ENCODE assay signal across 18 cellular contexts in the genomic region with DNA sequence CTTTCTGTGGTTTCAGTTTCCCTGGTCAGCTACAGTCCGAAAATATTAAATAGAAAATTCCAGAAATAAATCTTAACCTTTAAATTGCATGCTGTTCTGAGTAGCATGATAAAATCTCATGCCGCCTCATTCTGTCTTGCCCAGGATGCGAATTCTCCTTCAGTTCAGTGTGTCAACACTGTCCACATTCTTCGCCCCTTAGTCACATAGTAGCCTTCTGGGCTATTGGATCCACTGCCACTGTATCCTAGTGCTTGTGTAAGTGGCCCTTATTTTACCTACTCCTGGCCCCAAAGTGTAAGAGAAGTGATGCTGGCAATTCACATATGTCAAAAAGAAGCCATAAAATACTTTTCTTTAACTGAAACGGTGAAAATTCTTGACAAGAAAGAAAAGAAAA.
"Had no signal": no experiment of that assay in that cellular context is flagged by ENCODE, and none has a peak within 500 bp of the region (broad histone marks: within the 10 kb centered on the region; RNA-seq: fewer than 3 reads in every experiment).

No MANE protein-coding gene starts in this region.

- DNase-seq: activated CD4-positive, alpha-beta memory T cell treated with anti-CD3 and anti-CD28 coated beads for 36 hours; activated CD4-positive, CD25-positive, alpha-beta regulatory T cell treated with anti-CD3 and anti-CD28 coated beads, Interleukin-2, amount 50 U/mL, for 72 hours; activated effector memory CD4-positive, alpha-beta T cell treated with anti-CD3 and anti-CD28 coated beads, Interleukin-2, amount 50 U/mL, for 16 hours; activated T-cell treated with anti-CD3 and anti-CD28 coated beads, Interleukin-2, amount 50 U/mL, for 4 hours; amygdala; dermis blood vessel endothelial cell; immature natural killer cell; mesenchymal stem cell; nephron progenitor cell; stimulated activated CD4-positive, alpha-beta T cell treated with anti-CD3 and anti-CD28 coated beads, Interleukin-2, amount 100 ng/mL, for 24 hours; stimulated activated naive CD4-positive, alpha-beta T cell treated with Interleukin-2 at 50 U/mL for 16 hours; T-helper 2 cell; upper lobe of left lung had no signal

- H3K9me3 ChIP-seq: suprapubic skin, upper lobe of left lung had no signal

- H3K4me1 Mint-ChIP-seq: brain, immature natural killer cell, nephron progenitor cell had no signal

- H3K4me1 ChIP-seq: suprapubic skin, upper lobe of left lung had no signal

- H3K27ac ChIP-seq: suprapubic skin, upper lobe of left lung had no signal

- H3K4me3 ChIP-seq: suprapubic skin, upper lobe of left lung had no signal

- H3K9me3 Mint-ChIP-seq: activated T-cell treated with anti-CD3 and anti-CD28 coated beads, Interleukin-2, amount 50 U/mL, for 4 hours; brain; nephron progenitor cell had no signal

- H3K27me3 ChIP-seq: suprapubic skin, upper lobe of left lung had no signal

- H3K27me3 Mint-ChIP-seq: activated CD4-positive, alpha-beta memory T cell treated with anti-CD3 and anti-CD28 coated beads for 36 hours; activated naive CD8-positive, alpha-beta T cell had no signal

- H3K36me3 Mint-ChIP-seq: activated CD4-positive, alpha-beta memory T cell treated with anti-CD3 and anti-CD28 coated beads for 36 hours; activated naive CD8-positive, alpha-beta T cell; brain; immature natural killer cell had no signal

- H3K27ac Mint-ChIP-seq: activated CD4-positive, alpha-beta memory T cell treated with anti-CD3 and anti-CD28 coated beads for 36 hours; activated naive CD8-positive, alpha-beta T cell; brain; immature natural killer cell; nephron progenitor cell had no signal

- H3K4me3 Mint-ChIP-seq: activated CD4-positive, alpha-beta memory T cell treated with anti-CD3 and anti-CD28 coated beads for 36 hours; activated naive CD8-positive, alpha-beta T cell; activated T-cell treated with anti-CD3 and anti-CD28 coated beads, Interleukin-2, amount 50 U/mL, for 4 hours; brain; immature natural killer cell; nephron progenitor cell had no signal

- ATAC-seq: activated T-cell treated with anti-CD3 and anti-CD28 coated beads, Interleukin-2, amount 50 U/mL, for 4 hours; left lobe of liver; sciatic nerve had no signal

- H3K36me3 ChIP-seq: suprapubic skin, upper lobe of left lung had no signal
